ENCODE assay signal across 15 cellular contexts in the genomic region with DNA sequence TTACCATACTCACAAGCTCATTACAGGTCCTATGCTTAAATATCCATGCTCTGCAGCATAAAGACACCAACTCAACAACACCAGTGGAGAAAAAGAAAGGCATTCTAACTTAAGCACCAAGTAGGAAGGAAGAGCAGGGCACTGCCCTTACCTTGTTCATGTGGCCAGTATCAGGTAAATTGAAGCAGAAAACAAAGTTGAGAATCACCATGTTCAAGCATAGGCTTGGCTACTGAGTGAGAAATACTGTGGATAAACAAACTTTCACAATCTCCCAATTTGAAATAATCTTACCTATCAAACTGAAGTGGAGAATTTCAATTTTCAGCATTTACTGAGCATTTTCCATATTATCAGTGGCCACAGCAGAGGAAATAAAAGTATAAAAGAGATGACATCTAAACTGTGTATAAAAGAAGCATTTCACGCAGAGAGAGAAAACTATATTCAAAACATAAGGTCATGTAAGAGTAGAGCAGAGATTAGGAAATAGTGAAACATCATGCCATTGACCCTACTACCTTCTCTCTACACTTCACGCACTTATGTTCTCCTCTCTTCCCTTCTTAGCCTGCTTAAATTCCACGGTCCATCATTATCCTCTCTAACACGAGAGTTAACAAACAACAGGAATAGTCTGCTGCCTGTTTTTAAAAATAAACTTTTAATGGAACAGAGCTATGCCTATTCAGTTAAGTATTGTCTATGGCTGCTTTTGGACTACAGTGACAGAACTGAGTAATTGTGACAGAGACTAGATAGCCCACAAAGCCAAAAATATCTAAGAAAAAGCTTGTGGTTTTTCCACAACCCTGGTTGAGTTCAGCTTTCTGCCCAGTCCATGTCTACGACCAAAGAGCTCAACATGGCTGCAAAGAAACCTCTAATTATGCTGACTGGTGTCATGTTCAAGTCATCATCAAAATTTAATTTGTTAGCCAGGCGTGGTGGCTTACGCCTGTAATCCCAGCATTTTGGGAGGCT.
"Had no signal": no experiment of that assay in that cellular context is flagged by ENCODE, and none has a peak within 500 bp of the region (broad histone marks: within the 10 kb centered on the region; RNA-seq: fewer than 3 reads in every experiment).

No MANE protein-coding gene starts in this region.

- H3K4me3 ChIP-seq: dorsolateral prefrontal cortex, lung, thyroid gland had no signal

- H3K9me3 ChIP-seq: thyroid gland had no signal

- H3K27me3 ChIP-seq: dorsolateral prefrontal cortex, thyroid gland had no signal

- H3K36me3 ChIP-seq: thyroid gland had no signal

- H3K27ac ChIP-seq: dorsolateral prefrontal cortex, epithelial cell of prostate, thyroid gland had no signal

- DNase-seq: activated gamma-delta T cell; activated T-cell treated with anti-CD3 and anti-CD28 coated beads, Interleukin-2, amount 50 U/mL, for 72 hours; amniotic stem cell; dorsolateral prefrontal cortex; endodermal cell; foreskin fibroblast; stimulated activated CD4-positive, alpha-beta T cell treated with anti-CD3 and anti-CD28 coated beads, Interleukin-2, amount 100 ng/mL, for 24 hours; stimulated activated naive CD4-positive, alpha-beta T cell treated with Interleukin-2 at 50 U/mL for 16 hours; T1000; thyroid gland had no signal

- H3K4me3 Mint-ChIP-seq: activated T-cell treated with anti-CD3 and anti-CD28 coated beads, Interleukin-2, amount 50 U/mL, for 72 hours; endodermal cell; neural crest cell had no signal

- H3K9me3 Mint-ChIP-seq: activated naive CD4-positive, alpha-beta T cell treated with anti-CD3 and anti-CD28 coated beads, Interleukin-2, amount 50 U/mL, for 72 hours; activated T-cell treated with anti-CD3 and anti-CD28 coated beads, Interleukin-2, amount 50 U/mL, for 72 hours had no signal

- H3K4me1 Mint-ChIP-seq: endodermal cell, neural crest cell had no signal

- ATAC-seq: activated CD4-positive, CD25-positive, alpha-beta regulatory T cell treated with anti-CD3 and anti-CD28 coated beads, Interleukin-2, amount 50 U/mL, for 24 hours; activated naive CD4-positive, alpha-beta T cell treated with anti-CD3 and anti-CD28 coated beads, Interleukin-2, amount 50 U/mL, for 72 hours; activated T-cell treated with anti-CD3 and anti-CD28 coated beads, Interleukin-2, amount 50 U/mL, for 72 hours had no signal

- H3K4me1 ChIP-seq: thyroid gland had no signal

- H3K27ac Mint-ChIP-seq: activated naive CD4-positive, alpha-beta T cell treated with anti-CD3 and anti-CD28 coated beads, Interleukin-2, amount 50 U/mL, for 72 hours; activated T-cell treated with anti-CD3 and anti-CD28 coated beads, Interleukin-2, amount 50 U/mL, for 72 hours; endodermal cell had no signal
